Comparison of ENCODE assay signal across 1 cellular context in genomic region chr21:39349211-39350093, GRCh38.
TF ChIP-seq lines count a peak whose summit lies in the region.

No MANE protein-coding gene starts in this region.

TF ChIP-seq in GM12878, 131 proteins besides CTCF, POLR2A, EP300 and RAD21 (continued from another document and continues in another):
- 0 out of 2 replicates have a peak, but pooled peaks have one; percentile 61 for TF ChIP-seq POLR2AphosphoS2 (IDR thresholded peaks at IDR 0.05; ENCODE audit: low read depth, low read length)
- TF ChIP-seq ZSCAN29 (IDR thresholded peaks at IDR 0.05) = no peak
- no peak for TF ChIP-seq ZBTB4 (CRISPR knock-in tag; IDR thresholded peaks at IDR 0.05)
- peak; percentile 72; the same call in 1 of the 2 replicates for TF ChIP-seq GATAD2B (conservative IDR thresholded peaks at IDR 0.05; ENCODE audit: low read depth)
- TF ChIP-seq ZBED1 (IDR thresholded peaks at IDR 0.05; ENCODE audit: borderline replicate concordance) = no peak
- TF ChIP-seq, protein P1, sequence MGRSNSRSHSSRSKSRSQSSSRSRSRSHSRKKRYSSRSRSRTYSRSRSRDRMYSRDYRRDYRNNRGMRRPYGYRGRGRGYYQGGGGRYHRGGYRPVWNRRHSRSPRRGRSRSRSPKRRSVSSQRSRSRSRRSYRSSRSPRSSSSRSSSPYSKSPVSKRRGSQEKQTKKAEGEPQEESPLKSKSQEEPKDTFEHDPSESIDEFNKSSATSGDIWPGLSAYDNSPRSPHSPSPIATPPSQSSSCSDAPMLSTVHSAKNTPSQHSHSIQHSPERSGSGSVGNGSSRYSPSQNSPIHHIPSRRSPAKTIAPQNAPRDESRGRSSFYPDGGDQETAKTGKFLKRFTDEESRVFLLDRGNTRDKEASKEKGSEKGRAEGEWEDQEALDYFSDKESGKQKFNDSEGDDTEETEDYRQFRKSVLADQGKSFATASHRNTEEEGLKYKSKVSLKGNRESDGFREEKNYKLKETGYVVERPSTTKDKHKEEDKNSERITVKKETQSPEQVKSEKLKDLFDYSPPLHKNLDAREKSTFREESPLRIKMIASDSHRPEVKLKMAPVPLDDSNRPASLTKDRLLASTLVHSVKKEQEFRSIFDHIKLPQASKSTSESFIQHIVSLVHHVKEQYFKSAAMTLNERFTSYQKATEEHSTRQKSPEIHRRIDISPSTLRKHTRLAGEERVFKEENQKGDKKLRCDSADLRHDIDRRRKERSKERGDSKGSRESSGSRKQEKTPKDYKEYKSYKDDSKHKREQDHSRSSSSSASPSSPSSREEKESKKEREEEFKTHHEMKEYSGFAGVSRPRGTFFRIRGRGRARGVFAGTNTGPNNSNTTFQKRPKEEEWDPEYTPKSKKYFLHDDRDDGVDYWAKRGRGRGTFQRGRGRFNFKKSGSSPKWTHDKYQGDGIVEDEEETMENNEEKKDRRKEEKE (IDR thresholded peaks at IDR 0.05) = no peak
- TF ChIP-seq RAD51 (IDR thresholded peaks at IDR 0.05) = peak; percentile 88
- TF ChIP-seq LARP7 (IDR thresholded peaks at IDR 0.05) = peak; percentile 48; the same call in 1 of the 2 replicates
- no peak for TF ChIP-seq ASH2L (IDR thresholded peaks at IDR 0.05; ENCODE audit: borderline replicate concordance, low read depth)
- peak; percentile 63 for TF ChIP-seq SP1 (IDR thresholded peaks at IDR 0.05; ENCODE audit: low read depth, low read length)
- no peak for TF ChIP-seq PRDM15 (CRISPR knock-in tag; IDR thresholded peaks at IDR 0.05)
- TF ChIP-seq SMAD5 (IDR thresholded peaks at IDR 0.05; ENCODE audit: low read depth) = peak; percentile 87; the same call in 1 of the 2 replicates
- TF ChIP-seq RUNX3 (IDR thresholded peaks at IDR 0.05; ENCODE audit: low read length) = peak; percentile 14; the same call in 1 of the 2 replicates
- TF ChIP-seq CHD1 (IDR thresholded peaks at IDR 0.05; ENCODE audit: low read depth, low read length) = 0 out of 2 replicates have a peak, but pooled peaks have one; percentile 50
- TF ChIP-seq, protein P2, sequence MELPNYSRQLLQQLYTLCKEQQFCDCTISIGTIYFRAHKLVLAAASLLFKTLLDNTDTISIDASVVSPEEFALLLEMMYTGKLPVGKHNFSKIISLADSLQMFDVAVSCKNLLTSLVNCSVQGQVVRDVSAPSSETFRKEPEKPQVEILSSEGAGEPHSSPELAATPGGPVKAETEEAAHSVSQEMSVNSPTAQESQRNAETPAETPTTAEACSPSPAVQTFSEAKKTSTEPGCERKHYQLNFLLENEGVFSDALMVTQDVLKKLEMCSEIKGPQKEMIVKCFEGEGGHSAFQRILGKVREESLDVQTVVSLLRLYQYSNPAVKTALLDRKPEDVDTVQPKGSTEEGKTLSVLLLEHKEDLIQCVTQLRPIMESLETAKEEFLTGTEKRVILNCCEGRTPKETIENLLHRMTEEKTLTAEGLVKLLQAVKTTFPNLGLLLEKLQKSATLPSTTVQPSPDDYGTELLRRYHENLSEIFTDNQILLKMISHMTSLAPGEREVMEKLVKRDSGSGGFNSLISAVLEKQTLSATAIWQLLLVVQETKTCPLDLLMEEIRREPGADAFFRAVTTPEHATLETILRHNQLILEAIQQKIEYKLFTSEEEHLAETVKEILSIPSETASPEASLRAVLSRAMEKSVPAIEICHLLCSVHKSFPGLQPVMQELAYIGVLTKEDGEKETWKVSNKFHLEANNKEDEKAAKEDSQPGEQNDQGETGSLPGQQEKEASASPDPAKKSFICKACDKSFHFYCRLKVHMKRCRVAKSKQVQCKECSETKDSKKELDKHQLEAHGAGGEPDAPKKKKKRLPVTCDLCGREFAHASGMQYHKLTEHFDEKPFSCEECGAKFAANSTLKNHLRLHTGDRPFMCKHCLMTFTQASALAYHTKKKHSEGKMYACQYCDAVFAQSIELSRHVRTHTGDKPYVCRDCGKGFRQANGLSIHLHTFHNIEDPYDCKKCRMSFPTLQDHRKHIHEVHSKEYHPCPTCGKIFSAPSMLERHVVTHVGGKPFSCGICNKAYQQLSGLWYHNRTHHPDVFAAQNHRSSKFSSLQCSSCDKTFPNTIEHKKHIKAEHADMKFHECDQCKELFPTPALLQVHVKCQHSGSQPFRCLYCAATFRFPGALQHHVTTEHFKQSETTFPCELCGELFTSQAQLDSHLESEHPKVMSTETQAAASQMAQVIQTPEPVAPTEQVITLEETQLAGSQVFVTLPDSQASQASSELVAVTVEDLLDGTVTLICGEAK (IDR thresholded peaks at IDR 0.05; ENCODE audit: borderline replicate concordance) = peak; percentile 64; the same call in 1 of the 2 replicates
- peak; percentile 75 for TF ChIP-seq GABPA (IDR thresholded peaks at IDR 0.05; ENCODE audit: low read depth)
- peak; percentile 81 for TF ChIP-seq PML (IDR thresholded peaks at IDR 0.05; ENCODE audit: low read length)
- 0 out of 2 replicates have a peak, but pooled peaks have one; percentile 18 for TF ChIP-seq ZBTB33 (IDR thresholded peaks at IDR 0.05)
- no peak for TF ChIP-seq ZNF622 (IDR thresholded peaks at IDR 0.05)
- TF ChIP-seq SIN3A (IDR thresholded peaks at IDR 0.05; ENCODE audit: low read depth, low read length) = peak; percentile 64; the same call in 1 of the 2 replicates
- no peak for TF ChIP-seq CBFB (IDR thresholded peaks at IDR 0.05; ENCODE audit: low read depth)
- TF ChIP-seq CREB1 (IDR thresholded peaks at IDR 0.05; ENCODE audit: low read depth) = peak; percentile 90
- peak; percentile 14; the same call in 1 of the 2 replicates for TF ChIP-seq NR2C1 (IDR thresholded peaks at IDR 0.05)
- TF ChIP-seq POU2F2 (IDR thresholded peaks at IDR 0.05; ENCODE audit: borderline replicate concordance, low read depth, low read length) = no peak
- TF ChIP-seq SMARCA5 (IDR thresholded peaks at IDR 0.05) = peak; percentile 77
- no peak for TF ChIP-seq ATF7 (IDR thresholded peaks at IDR 0.05; ENCODE audit: low read depth)
- TF ChIP-seq NBN (IDR thresholded peaks at IDR 0.05) = peak; percentile 88
- 0 out of 2 replicates have a peak, but pooled peaks have one; percentile 19 for TF ChIP-seq MTA3 (IDR thresholded peaks at IDR 0.05; ENCODE audit: borderline replicate concordance, low read length)
- TF ChIP-seq HDAC2 (IDR thresholded peaks at IDR 0.05) = no peak
- peak; percentile 76 for TF ChIP-seq NRF1 (conservative IDR thresholded peaks at IDR 0.05; ENCODE audit: low read depth, low read length)
- no peak for TF ChIP-seq NFIC (IDR thresholded peaks at IDR 0.05; ENCODE audit: low read depth, low read length)
- no peak for TF ChIP-seq EZH2 (IDR thresholded peaks at IDR 0.05; ENCODE audit: borderline replicate concordance, control insufficient read depth, low read depth, low read length)
- no peak for TF ChIP-seq TCF12 (IDR thresholded peaks at IDR 0.05; ENCODE audit: low read depth, low read length)
- TF ChIP-seq EGR1 (IDR thresholded peaks at IDR 0.05; ENCODE audit: borderline replicate concordance in 1 of 2, low read depth in 2 of 2, low read length in 2 of 2) = peak in 1 of 2 experiments; percentile 68; a peak in 1 of 3 replicates
- TF ChIP-seq BHLHE40 (IDR thresholded peaks at IDR 0.05; ENCODE audit: borderline replicate concordance in 1 of 2, low read depth in 2 of 2, low read length in 1 of 2) = peak in 1 of 2 experiments; percentile 32; a peak in 2 of 4 replicates
- TF ChIP-seq BACH1 (IDR thresholded peaks at IDR 0.05; ENCODE audit: borderline replicate concordance) = peak; percentile 20; the same call in 1 of the 2 replicates
- peak; percentile 86 for TF ChIP-seq USF2 (IDR thresholded peaks at IDR 0.05; ENCODE audit: borderline replicate concordance, low read depth, low read length)
- no peak for TF ChIP-seq TCF7 (IDR thresholded peaks at IDR 0.05; ENCODE audit: borderline replicate concordance)
- TF ChIP-seq, protein P3, sequence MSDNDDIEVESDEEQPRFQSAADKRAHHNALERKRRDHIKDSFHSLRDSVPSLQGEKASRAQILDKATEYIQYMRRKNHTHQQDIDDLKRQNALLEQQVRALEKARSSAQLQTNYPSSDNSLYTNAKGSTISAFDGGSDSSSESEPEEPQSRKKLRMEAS (IDR thresholded peaks at IDR 0.05; ENCODE audit: low read depth, low read length) = 0 out of 2 replicates have a peak, but pooled peaks have one; percentile 13
- TF ChIP-seq ZNF207 (IDR thresholded peaks at IDR 0.05; ENCODE audit: borderline replicate concordance) = peak; percentile 75; the same call in 1 of the 2 replicates
- TF ChIP-seq IKZF1 (conservative IDR thresholded peaks at IDR 0.05) = peak; percentile 50
- peak; percentile 68; the same call in 1 of the 2 replicates for TF ChIP-seq CHD2 (IDR thresholded peaks at IDR 0.05; ENCODE audit: borderline replicate concordance, low read depth, low read length)
- TF ChIP-seq, protein P4, sequence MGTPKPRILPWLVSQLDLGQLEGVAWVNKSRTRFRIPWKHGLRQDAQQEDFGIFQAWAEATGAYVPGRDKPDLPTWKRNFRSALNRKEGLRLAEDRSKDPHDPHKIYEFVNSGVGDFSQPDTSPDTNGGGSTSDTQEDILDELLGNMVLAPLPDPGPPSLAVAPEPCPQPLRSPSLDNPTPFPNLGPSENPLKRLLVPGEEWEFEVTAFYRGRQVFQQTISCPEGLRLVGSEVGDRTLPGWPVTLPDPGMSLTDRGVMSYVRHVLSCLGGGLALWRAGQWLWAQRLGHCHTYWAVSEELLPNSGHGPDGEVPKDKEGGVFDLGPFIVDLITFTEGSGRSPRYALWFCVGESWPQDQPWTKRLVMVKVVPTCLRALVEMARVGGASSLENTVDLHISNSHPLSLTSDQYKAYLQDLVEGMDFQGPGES (IDR thresholded peaks at IDR 0.05) = peak; percentile 46; the same call in 1 of the 2 replicates
- 0 out of 2 replicates have a peak, but pooled peaks have one; percentile 42 for TF ChIP-seq CBX5 (IDR thresholded peaks at IDR 0.05; ENCODE audit: low read depth)
- peak; percentile 30 for TF ChIP-seq FOS (IDR thresholded peaks at IDR 0.05; ENCODE audit: borderline replicate concordance, extremely low read depth, insufficient read length)
